ENCODE assay signal across 1 cellular context in the genomic region with DNA sequence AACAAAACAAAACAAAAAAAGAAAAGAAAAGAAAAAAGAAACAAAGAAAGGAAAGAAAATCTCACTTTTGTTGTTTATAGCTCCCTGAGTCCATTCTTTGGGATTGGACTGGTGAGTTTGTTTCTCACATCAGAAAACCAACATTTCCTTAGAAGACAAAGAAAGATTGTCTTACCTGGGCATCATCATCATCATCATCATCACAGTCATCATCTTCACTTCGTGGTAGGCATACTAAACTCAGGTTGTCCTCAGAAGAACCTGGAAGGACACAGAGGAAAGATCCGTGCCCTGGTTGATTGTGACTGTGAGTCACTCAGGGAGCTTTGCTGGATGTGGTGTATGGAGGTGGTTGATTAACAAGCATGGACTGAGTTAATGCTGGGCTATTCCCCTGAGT.
TF ChIP-seq lines count a peak whose summit lies in the region.
"Not testable (repeated sequence)": the region's sequence is repeated elsewhere in the genome, so short reads cannot be mapped to it uniquely, and the experiment has no call there.

No MANE protein-coding gene starts in this region.

TF ChIP-seq in HepG2, 621 proteins besides CTCF, POLR2A, EP300 and RAD21:
- peak; percentile 68 for TF ChIP-seq CREB1 (IDR thresholded peaks at IDR 0.05)
- TF ChIP-seq CREB1 (CRISPR knock-in tag; IDR thresholded peaks at IDR 0.05): not testable (repeated sequence)
